23 cellular contexts compared by ENCODE assay signal in genomic region chr7:158584392-158584791, GRCh38. TPM values are rescaled to one million over a fixed set of nuclear protein-coding genes. Genes with fewer than 3 reads are reported as not detected.
"Had no signal": no experiment of that assay in that cellular context is flagged by ENCODE, and none has a peak within 500 bp of the region (broad histone marks: within the 10 kb centered on the region; RNA-seq: fewer than 3 reads in every experiment).

No MANE protein-coding gene starts in this region.

- H3K36me3 ChIP-seq: esophagus squamous epithelium, lower lobe of right lung, ovary, thoracic aorta, tibial nerve, upper lobe of right lung, uterus had no signal

- FAIRE-seq: endometrium, keratinocyte, small intestine had no signal

- H3K27ac ChIP-seq: esophagus squamous epithelium, lower lobe of right lung, ovary, psoas muscle, thoracic aorta, tibial nerve, upper lobe of right lung, uterus had no signal

- H3K27me3 ChIP-seq: ovary, uterus had no signal

- ATAC-seq: effector memory CD8-positive, alpha-beta T cell; left ventricle myocardium superior; lower lobe of right lung; naive thymus-derived CD8-positive, alpha-beta T cell; psoas muscle; right cardiac atrium; stimulated activated naive B cell treated with anti-CD40 and anti-IgM and Interleukin-4, amounts not matched to agents 10 μg/mL and 1 μg/mL and 100 μg/mL, for 72 hours; upper lobe of right lung had no signal

- H3K4me3 Mint-ChIP-seq: effector memory CD8-positive, alpha-beta T cell; stimulated activated naive B cell treated with anti-CD40 and anti-IgM and Interleukin-4, amounts not matched to agents 10 μg/mL and 1 μg/mL and 100 μg/mL, for 72 hours; stimulated activated naive CD8-positive, alpha-beta T cell treated with anti-CD3 and anti-CD28 coated beads, Interleukin-15, Interleukin-2, amounts not matched to agents 100 ng/mL and 50 ng/mL, for 24 hours had no signal

- H3K9me3 ChIP-seq: ovary had no signal

- H3K27ac Mint-ChIP-seq: effector memory CD8-positive, alpha-beta T cell; naive thymus-derived CD8-positive, alpha-beta T cell; stimulated activated naive B cell treated with anti-CD40 and anti-IgM and Interleukin-4, amounts not matched to agents 10 μg/mL and 1 μg/mL and 100 μg/mL, for 72 hours; stimulated activated naive CD8-positive, alpha-beta T cell treated with anti-CD3 and anti-CD28 coated beads, Interleukin-15, Interleukin-2, amounts not matched to agents 100 ng/mL and 50 ng/mL, for 24 hours had no signal

- DNase-seq: cortex of kidney; effector memory CD8-positive, alpha-beta T cell; erythroblast; esophagus squamous epithelium; foreskin melanocyte; left ventricle myocardium superior; lower lobe of right lung; naive thymus-derived CD8-positive, alpha-beta T cell; nucleus accumbens; ovary; psoas muscle; right cardiac atrium; small intestine; stimulated activated CD4-positive, alpha-beta T cell treated with anti-CD3 and anti-CD28 coated beads, Interleukin-15, amount 100 ng/mL, for 24 hours; stimulated activated CD4-positive, alpha-beta T cell treated with anti-CD3 and anti-CD28 coated beads, Interleukin-2, amount 100 ng/mL, for 48 hours; stimulated activated naive B cell treated with anti-CD40 and anti-IgM and Interleukin-4, amounts not matched to agents 10 μg/mL and 1 μg/mL and 100 μg/mL, for 72 hours; upper lobe of right lung; uterus had no signal

- H3K4me3 ChIP-seq: esophagus squamous epithelium, lower lobe of right lung, ovary, psoas muscle, thoracic aorta, tibial nerve, upper lobe of right lung, uterus had no signal

- H3K9me3 Mint-ChIP-seq: effector memory CD8-positive, alpha-beta T cell had no signal

RNA-seq across cellular contexts. Expression of gene PTPRN2, which starts 3.2 kb away (rescaled TPM):
- polyA plus RNA-seq: keratinocyte had no signal
